8 cellular contexts compared by ENCODE assay signal in genomic region chr5:150486402-150487198, GRCh38. TPM values are rescaled to one million over a fixed set of nuclear protein-coding genes. Genes with fewer than 3 reads are reported as not detected.
DNase-seq lines count a peak whose midpoint lies in the region; ATAC-seq lines count a peak whose summit lies in the region.

No MANE protein-coding gene starts in this region.

- peak; percentile 74 for DNase-seq in Right ventricle myocardium inferior (ENCODE audit: missing footprints)
- DNase-seq in cardiac septum (ENCODE audit: low spot score) = no peak
- DNase-seq in NCI-H2227 treated with DMSO at 0.1 percent for 48 hours (lab: John Stamatoyannopoulos, UW) = peak; percentile 3
- DNase-seq in activated CD8-positive, alpha-beta memory T cell treated with anti-CD3 and anti-CD28 coated beads, Interleukin-2, amount 50 U/mL, for 48 hours = peak; percentile 79
- peak; percentile 73 for DNase-seq in epidermal melanocyte (ENCODE audit: insufficient read length, low spot score)
- DNase-seq in midbrain (lab: John Stamatoyannopoulos, UW) = peak; percentile 41
- peak; percentile 62 for DNase-seq in stimulated activated naive CD8-positive, alpha-beta T cell treated with anti-CD3 and anti-CD28 coated beads, Interleukin-15, Interleukin-2, amounts not matched to agents 100 U/mL and 50 U/mL, for 24 hours

- ATAC-seq in Right ventricle myocardium inferior = peak; percentile 11
- peak; percentile 42 for ATAC-seq in stimulated activated naive CD8-positive, alpha-beta T cell treated with anti-CD3 and anti-CD28 coated beads, Interleukin-15, Interleukin-2, amounts not matched to agents 100 U/mL and 50 U/mL, for 24 hours
- no peak for ATAC-seq in GM21825 (IDR thresholded peaks at IDR 0.05; ENCODE audit: unreplicated experiment)

- intact Hi-C loops in Right ventricle myocardium inferior (cut with DNase I) (loop anchor here (2.0 kb wide), 2 partner anchors 22 to 58 kb away; no protein-coding TSS in a partner anchor), cardiac septum (cut with DNase I) (loop anchor here (2.0 to 5.0 kb wide), 3 partner anchors 18 to 58 kb away; no protein-coding TSS in a partner anchor)

RNA-seq across cellular contexts. Expression of gene NDST1, which starts 21.3 kb away (rescaled TPM):
- 60.4 TPM for total RNA-seq in Right ventricle myocardium inferior
- 67.6 TPM for total RNA-seq in cardiac septum

RNA-seq across cellular contexts. Expression of gene RPS14, which starts 37.1 kb away (rescaled TPM):
- total RNA-seq in Right ventricle myocardium inferior (1,267 TPM), cardiac septum (852 TPM)
